12 cellular contexts compared by ENCODE assay signal in genomic region chr9:10855847-10856246, GRCh38.
A peak's percentile ranks its signal among the peaks of the same experiment; 100 is the strongest.
DNase-seq lines count a peak whose midpoint lies in the region; ATAC-seq and TF ChIP-seq lines count a peak whose summit lies in the region.
"Had no signal": no experiment of that assay in that cellular context is flagged by ENCODE, and none has a peak within 500 bp of the region (broad histone marks: within the 10 kb centered on the region; RNA-seq: fewer than 3 reads in every experiment).

No MANE protein-coding gene starts in this region.

- H3K4me3 Mint-ChIP-seq in glutamatergic neuron (ENCODE audit: unreplicated experiment) = no peak overlapping the region
- no peak overlapping the region for H3K4me3 Mint-ChIP-seq in activated CD8-positive, alpha-beta memory T cell treated with anti-CD3 and anti-CD28 coated beads, Interleukin-2, amount 10 ng/mL, durations not matched to agents 7 days and 5 days

- H3K27ac ChIP-seq in 22Rv1 = no peak overlapping the region
- no peak overlapping the region for H3K27ac ChIP-seq in transverse colon
- H3K27ac ChIP-seq: BLaER1 treated with 17β-estradiol and CSF1 and Interleukin-3, amounts not matched to agents 10 nM and 100 nM; heart left ventricle had no signal

- no peak overlapping the region for H3K27ac Mint-ChIP-seq in glutamatergic neuron (ENCODE audit: unreplicated experiment)
- no peak overlapping the region for H3K27ac Mint-ChIP-seq in activated CD8-positive, alpha-beta memory T cell treated with anti-CD3 and anti-CD28 coated beads, Interleukin-2, amount 10 ng/mL, durations not matched to agents 7 days and 5 days
- H3K27ac Mint-ChIP-seq: activated naive CD4-positive, alpha-beta T cell treated with anti-CD3 and anti-CD28 coated beads, Interleukin-2, amount 50 U/mL, for 72 hours had no signal

- TF ChIP-seq CTCF in 22Rv1 (IDR thresholded peaks at IDR 0.05) = peak; percentile 68
- TF ChIP-seq CTCF in glutamatergic neuron (IDR thresholded peaks at IDR 0.05; ENCODE audit: partially characterized antibody, unreplicated experiment) = peak; percentile 89
- TF ChIP-seq CTCF in transverse colon (IDR thresholded peaks at IDR 0.05) = peak in 1 of 5 experiments; percentile 13

- CTCF ChIA-PET in activated CD8-positive, alpha-beta memory T cell treated with anti-CD3 and anti-CD28 coated beads, Interleukin-2, amount 10 ng/mL, durations not matched to agents 7 days and 5 days (lab: Charles Lee) = no interaction called here

- no peaks in the 10 kb centered on the region for H3K9me3 ChIP-seq in transverse colon
- H3K9me3 ChIP-seq: BLaER1 treated with 17β-estradiol and CSF1 and Interleukin-3, amounts not matched to agents 10 nM and 100 nM; heart left ventricle had no signal

- intact Hi-C loops in transverse colon (cut with DNase I; ENCODE audit: low total_unique reads) = no loop called here

- TF ChIP-seq EP300 in Ishikawa (IDR thresholded peaks at IDR 0.05; ENCODE audit: borderline replicate concordance) = no peak
- TF ChIP-seq EP300 in transverse colon (IDR thresholded peaks at IDR 0.05; ENCODE audit: low read depth) = no peak

- WGBS in transverse colon (ENCODE audit: low coverage in 1 of 2), 2 donors = 14 to 53% methylated on average over 1 of the region's 1 CpG

- H3K4me1 Mint-ChIP-seq in glutamatergic neuron (ENCODE audit: low read depth, unreplicated experiment) = no peaks in the 10 kb centered on the region
- no peaks in the 10 kb centered on the region for H3K4me1 Mint-ChIP-seq in activated CD8-positive, alpha-beta memory T cell treated with anti-CD3 and anti-CD28 coated beads, Interleukin-2, amount 10 ng/mL, durations not matched to agents 7 days and 5 days

- ATAC-seq in HG02759 (IDR thresholded peaks at IDR 0.05; ENCODE audit: unreplicated experiment) (no peak), GM21515 (IDR thresholded peaks at IDR 0.05; ENCODE audit: unreplicated experiment) (no peak)
- ATAC-seq in activated CD8-positive, alpha-beta memory T cell treated with anti-CD3 and anti-CD28 coated beads, Interleukin-2, amount 10 ng/mL, durations not matched to agents 7 days and 5 days = no peak
- ATAC-seq: activated naive CD4-positive, alpha-beta T cell treated with anti-CD3 and anti-CD28 coated beads, Interleukin-2, amount 50 U/mL, for 72 hours; heart left ventricle; sciatic nerve had no signal

- DNase-seq in SK-MEL-5 (ENCODE audit: low read depth, low spot score) (peak; percentile 44), glutamatergic neuron (no peak), transverse colon (no peak)
- no peak for DNase-seq in activated CD8-positive, alpha-beta memory T cell treated with anti-CD3 and anti-CD28 coated beads, Interleukin-2, amount 10 ng/mL, durations not matched to agents 7 days and 5 days
- DNase-seq: heart left ventricle had no signal

- peak; percentile 33 for TF ChIP-seq RAD21 in Ishikawa (IDR thresholded peaks at IDR 0.05; ENCODE audit: low read depth)

- H3K4me1 ChIP-seq in transverse colon = no peaks in the 10 kb centered on the region
- H3K4me1 ChIP-seq: heart left ventricle had no signal

- no peaks in the 10 kb centered on the region for H3K27me3 Mint-ChIP-seq in glutamatergic neuron (ENCODE audit: unreplicated experiment)
- no peaks in the 10 kb centered on the region for H3K27me3 Mint-ChIP-seq in activated CD8-positive, alpha-beta memory T cell treated with anti-CD3 and anti-CD28 coated beads, Interleukin-2, amount 10 ng/mL, durations not matched to agents 7 days and 5 days

- in situ Hi-C loops in SK-MEL-5 (cut with HindIII; ENCODE audit: low pct_unique_long_range_greater_than_20kb, low sequenced_read_pairs) = no loop called here
- in situ Hi-C loops in transverse colon (cut with MboI; ENCODE audit: low pct_ligation_motif_present in 1 of 4, low pct_unique_long_range_greater_than_20kb in 1 of 4, low sequenced_read_pairs in 3 of 4) = no loop called here

- H3K27me3 ChIP-seq in transverse colon = no peaks in the 10 kb centered on the region
- H3K27me3 ChIP-seq: BLaER1 treated with 17β-estradiol and CSF1 and Interleukin-3, amounts not matched to agents 10 nM and 100 nM; heart left ventricle had no signal

- no peak overlapping the region for H3K4me3 ChIP-seq in transverse colon
- H3K4me3 ChIP-seq: BLaER1 treated with 17β-estradiol and CSF1 and Interleukin-3, amounts not matched to agents 10 nM and 100 nM; heart left ventricle had no signal

- H3K36me3 Mint-ChIP-seq in glutamatergic neuron (ENCODE audit: unreplicated experiment) = no peaks in the 10 kb centered on the region
- no peaks in the 10 kb centered on the region for H3K36me3 Mint-ChIP-seq in activated CD8-positive, alpha-beta memory T cell treated with anti-CD3 and anti-CD28 coated beads, Interleukin-2, amount 10 ng/mL, durations not matched to agents 7 days and 5 days

- TF ChIP-seq POLR2A in transverse colon (IDR thresholded peaks at IDR 0.05) = no peak

- no peaks in the 10 kb centered on the region for H3K9me3 Mint-ChIP-seq in glutamatergic neuron (ENCODE audit: unreplicated experiment)
- H3K9me3 Mint-ChIP-seq in activated CD8-positive, alpha-beta memory T cell treated with anti-CD3 and anti-CD28 coated beads, Interleukin-2, amount 10 ng/mL, durations not matched to agents 7 days and 5 days (ENCODE audit: low read depth) = peaks cover 19% of the 10 kb centered on the region

- no peaks in the 10 kb centered on the region for H3K36me3 ChIP-seq in transverse colon
- H3K36me3 ChIP-seq: BLaER1 treated with 17β-estradiol and CSF1 and Interleukin-3, amounts not matched to agents 10 nM and 100 nM; heart left ventricle had no signal

TF ChIP-seq in Ishikawa, 13 proteins besides CTCF, POLR2A, EP300 and RAD21:
- TF ChIP-seq NFIC (IDR thresholded peaks at IDR 0.05) (no peak), FOXM1 (IDR thresholded peaks at IDR 0.05; ENCODE audit: borderline replicate concordance, low read depth) (no peak), TEAD4 (IDR thresholded peaks at IDR 0.05) (no peak), EGR1 (IDR thresholded peaks at IDR 0.05) (no peak), YY1 (IDR thresholded peaks at IDR 0.05; ENCODE audit: low read depth) (no peak), TAF1 (IDR thresholded peaks at IDR 0.05; ENCODE audit: low read depth) (no peak), MAX (IDR thresholded peaks at IDR 0.05) (no peak), CEBPB (IDR thresholded peaks at IDR 0.05) (no peak), CREB1 (IDR thresholded peaks at IDR 0.05; ENCODE audit: low read depth) (no peak), ZBTB7A (IDR thresholded peaks at IDR 0.05; ENCODE audit: low read depth) (no peak)
- TF ChIP-seq, protein P1, sequence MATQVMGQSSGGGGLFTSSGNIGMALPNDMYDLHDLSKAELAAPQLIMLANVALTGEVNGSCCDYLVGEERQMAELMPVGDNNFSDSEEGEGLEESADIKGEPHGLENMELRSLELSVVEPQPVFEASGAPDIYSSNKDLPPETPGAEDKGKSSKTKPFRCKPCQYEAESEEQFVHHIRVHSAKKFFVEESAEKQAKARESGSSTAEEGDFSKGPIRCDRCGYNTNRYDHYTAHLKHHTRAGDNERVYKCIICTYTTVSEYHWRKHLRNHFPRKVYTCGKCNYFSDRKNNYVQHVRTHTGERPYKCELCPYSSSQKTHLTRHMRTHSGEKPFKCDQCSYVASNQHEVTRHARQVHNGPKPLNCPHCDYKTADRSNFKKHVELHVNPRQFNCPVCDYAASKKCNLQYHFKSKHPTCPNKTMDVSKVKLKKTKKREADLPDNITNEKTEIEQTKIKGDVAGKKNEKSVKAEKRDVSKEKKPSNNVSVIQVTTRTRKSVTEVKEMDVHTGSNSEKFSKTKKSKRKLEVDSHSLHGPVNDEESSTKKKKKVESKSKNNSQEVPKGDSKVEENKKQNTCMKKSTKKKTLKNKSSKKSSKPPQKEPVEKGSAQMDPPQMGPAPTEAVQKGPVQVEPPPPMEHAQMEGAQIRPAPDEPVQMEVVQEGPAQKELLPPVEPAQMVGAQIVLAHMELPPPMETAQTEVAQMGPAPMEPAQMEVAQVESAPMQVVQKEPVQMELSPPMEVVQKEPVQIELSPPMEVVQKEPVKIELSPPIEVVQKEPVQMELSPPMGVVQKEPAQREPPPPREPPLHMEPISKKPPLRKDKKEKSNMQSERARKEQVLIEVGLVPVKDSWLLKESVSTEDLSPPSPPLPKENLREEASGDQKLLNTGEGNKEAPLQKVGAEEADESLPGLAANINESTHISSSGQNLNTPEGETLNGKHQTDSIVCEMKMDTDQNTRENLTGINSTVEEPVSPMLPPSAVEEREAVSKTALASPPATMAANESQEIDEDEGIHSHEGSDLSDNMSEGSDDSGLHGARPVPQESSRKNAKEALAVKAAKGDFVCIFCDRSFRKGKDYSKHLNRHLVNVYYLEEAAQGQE (IDR thresholded peaks at IDR 0.05; ENCODE audit: low read depth) = no peak
